8 cellular contexts compared by ENCODE assay signal in genomic region chr1:19882111-19883071, GRCh38.
DNase-seq lines count a peak whose midpoint lies in the region; ATAC-seq and TF ChIP-seq lines count a peak whose summit lies in the region.

Gene OTUD3, plus strand, starts transcription at chr1:19882395. Its CDS starts 119 bp downstream, at chr1:19882514.

- DNase-seq in C1 segment of cervical spinal cord (lab: John Stamatoyannopoulos, UW) (peak; percentile 65 to 96 (median 93)), NCI-H526 (lab: John Stamatoyannopoulos, UW) (peak; percentile 92 to 97), coronary artery (ENCODE audit: low spot score) (peak; percentile 95), left kidney (ENCODE audit: low read depth, low spot score) (peak; percentile 100)
- peak; percentile 96 for DNase-seq in activated CD4-positive, alpha-beta T cell treated with anti-CD3 and anti-CD28 coated beads for 48 hours
- DNase-seq in stimulated activated CD4-positive, alpha-beta T cell treated with anti-CD3 and anti-CD28 coated beads, Interleukin-2, amount 100 ng/mL, for 24 hours = peak; percentile 93 to 96

- peak within 1 kb of the TSS; percentile 85 to 86 for H3K27ac ChIP-seq in coronary artery

- TF ChIP-seq CTCF in coronary artery (IDR thresholded peaks at IDR 0.05) = peak; percentile 90

- ATAC-seq in GM19324 (IDR thresholded peaks at IDR 0.05; ENCODE audit: low FRiP score, unreplicated experiment) (peak; percentile 97), HG03469 (IDR thresholded peaks at IDR 0.05; ENCODE audit: unreplicated experiment) (peak; percentile 73)

- H3K4me3 ChIP-seq in coronary artery = peak within 1 kb of the TSS; percentile 77

Comparison
In these comparisons a context has a peak if more than half of its experiments do, and no peak if none do; other contexts are left out.
1. Peak in every context shown above with its lines: DNase-seq, ATAC-seq, H3K4me3 ChIP-seq and H3K27ac ChIP-seq.